In genomic region chr11:26087095-26087935, GRCh38 we compare ENCODE assay signal across 10 cellular contexts.
A peak's percentile ranks its signal among the peaks of the same experiment; 100 is the strongest.
DNase-seq lines count a peak whose midpoint lies in the region; ATAC-seq, FAIRE-seq and TF ChIP-seq lines count a peak whose summit lies in the region.
"Had no signal": no experiment of that assay in that cellular context is flagged by ENCODE, and none has a peak within 500 bp of the region (broad histone marks: within the 10 kb centered on the region; RNA-seq: fewer than 3 reads in every experiment).

No MANE protein-coding gene starts in this region.

- H4K20me1 ChIP-seq in Karpas-422 (ENCODE audit: insufficient read depth, low read depth, low read length): no peaks in the 10 kb centered on the region

- no peaks in the 10 kb centered on the region for H3K9me3 ChIP-seq in Karpas-422 (ENCODE audit: low read length)

- H3K4me3 ChIP-seq in Karpas-422 (ENCODE audit: low read length): peak overlapping the region; percentile 47

- ATAC-seq in GM19452 (IDR thresholded peaks at IDR 0.05; ENCODE audit: unreplicated experiment) (peak; percentile 97), HG02943 (IDR thresholded peaks at IDR 0.05; ENCODE audit: low read depth, unreplicated experiment) (peak; percentile 97), left lobe of liver (no peak)

- peaks cover 85% of the 10 kb centered on the region for H3K4me1 ChIP-seq in Karpas-422 (ENCODE audit: low read length)

- peaks cover 2% of the 10 kb centered on the region; the same call in 1 of the 2 replicates for H3K36me3 ChIP-seq in Karpas-422 (ENCODE audit: insufficient read depth, low read length)

- H3K4me2 ChIP-seq in Karpas-422 (ENCODE audit: low read depth, low read length, poor library complexity, severe bottlenecking): peak overlapping the region; percentile 58

- no peak for DNase-seq in GM12892 (ENCODE audit: insufficient read length)
- peak; percentile 79 for DNase-seq in Karpas-422
- DNase-seq in activated naive CD4-positive, alpha-beta T cell treated with anti-CD3 and anti-CD28 coated beads, Interleukin-2, amount 50 U/mL, for 16 hours: no peak
- DNase-seq in NCI-H187 treated with DMSO at 0.1 percent for 48 hours (lab: John Stamatoyannopoulos, UW): no peak
- no peak for DNase-seq in left lobe of liver (ENCODE audit: low spot score)
- no peak for DNase-seq in NCI-H82 (lab: John Stamatoyannopoulos, UW)
- DNase-seq: substantia nigra, T-helper 9 cell had no signal

- no peaks in the 10 kb centered on the region for H3K9me2 ChIP-seq in Karpas-422 (replicated peaks; ENCODE audit: insufficient read depth, low read length)

- TF ChIP-seq POLR2A in GM12892 (IDR thresholded peaks at IDR 0.05; ENCODE audit: low read depth, low read length): 0 out of 2 replicates have a peak, but pooled peaks have one; percentile 28

- H3K27ac ChIP-seq in Karpas-422 (ENCODE audit: low read length): peak overlapping the region; percentile 97

- peak; percentile 96 for FAIRE-seq in GM12892 (lab: Jason Lieb, UNC)

- H3K9ac ChIP-seq in Karpas-422 (ENCODE audit: low read length): peak overlapping the region; percentile 52

- H3K79me2 ChIP-seq in Karpas-422 (ENCODE audit: low read length): 0 out of 2 replicates have a peak, but pooled peaks cover 4% of the 10 kb centered on the region

- no peaks in the 10 kb centered on the region for H3K27me3 ChIP-seq in Karpas-422 (ENCODE audit: low read length)

- no peak overlapping the region for H2AFZ ChIP-seq in Karpas-422 (ENCODE audit: low read length)
